ENCODE assay signal across 8 cellular contexts in genomic region chr6:85642774-85643529, GRCh38. TPM values are rescaled to one million over a fixed set of nuclear protein-coding genes. Genes with fewer than 3 reads are reported as not detected.
A peak's percentile ranks its signal among the peaks of the same experiment; 100 is the strongest.
DNase-seq lines count a peak whose midpoint lies in the region; ATAC-seq, FAIRE-seq and TF ChIP-seq lines count a peak whose summit lies in the region.

Gene SYNCRIP, minus strand, starts transcription at chr6:85642886. Its CDS starts 1,447 bp downstream, at chr6:85641439.

- H3K23ac ChIP-seq in IMR-90 (ENCODE audit: low read depth, low read length): peak within 1 kb of the TSS; percentile 100

- H3K4ac ChIP-seq in IMR-90 (ENCODE audit: low read depth, low read length): peak within 1 kb of the TSS; percentile 100

- H3K9ac ChIP-seq in IMR-90 (ENCODE audit: low read depth, low read length) (peak within 1 kb of the TSS; percentile 98), endothelial cell of umbilical vein (replicated peaks; ENCODE audit: extremely low read depth, insufficient read depth, low read length) (peak within 1 kb of the TSS; percentile 99)

- H2BK120ac ChIP-seq in IMR-90 (ENCODE audit: low read depth, low read length): peak within 1 kb of the TSS; percentile 81

- peak within 1 kb of the TSS; percentile 94 for H3K18ac ChIP-seq in IMR-90 (ENCODE audit: low read depth, low read length)

- H3K27me3 ChIP-seq in IMR-90 (ENCODE audit: control insufficient read depth, insufficient read depth, low read length) (no peaks in the 10 kb centered on the region), endothelial cell of umbilical vein (ENCODE audit: control insufficient read depth in 2 of 2, insufficient read depth in 2 of 2, low read length in 2 of 2) (no peaks in the 10 kb centered on the region)

- BruUV-seq in IMR-90 (replicated peaks; lab: Mats Ljungman, UMichigan): no TSS peak
- BruUV-seq in OCI-LY7 (replicated peaks; lab: Mats Ljungman, UMichigan): no TSS peak
- no TSS peak for BruUV-seq in endothelial cell of umbilical vein (replicated peaks; lab: Mats Ljungman, UMichigan)

- in situ Hi-C loops in IMR-90 (cut with MboI; ENCODE audit: low sequenced_read_pairs): loop anchor here (5.0 kb wide), 1 partner anchor 34 kb away; no protein-coding TSS in a partner anchor

- intact Hi-C loops in IMR-90 (cut with micrococcal nuclease): loop anchor here (1.0 to 5.0 kb wide), 3 partner anchors 35 to 191 kb away; partner anchors contain the start of gene NT5E
- intact Hi-C loops in OCI-LY7 (cut with micrococcal nuclease; ENCODE audit: unreplicated experiment): loop anchor here (1.0 kb wide), 2 partner anchors 35 to 49 kb away; no protein-coding TSS in a partner anchor
- intact Hi-C loops in endothelial cell of umbilical vein (cut with micrococcal nuclease): loop anchor here (1.0 to 5.0 kb wide), 6 partner anchors 35 to 881 kb away; partner anchors contain the start of genes SNX14 and TBX18

- POLR2A ChIA-PET in IMR-90 (lab: Charles Lee; ENCODE audit: unreplicated experiment) (interaction anchor here (0.6 to 1.6 kb wide), 6 partner anchors 30 to 1516 kb away, joined by 3 to 21 read pairs (median 6); no protein-coding TSS in a partner anchor), OCI-LY7 (lab: Charles Lee) (interaction anchor here (0.6 to 12.7 kb wide), 20 partner anchors 11 to 1244 kb away, joined by 3 to 362 read pairs (median 4); partner anchors contain the start of gene SNX14), endothelial cell of umbilical vein (lab: Charles Lee) (interaction anchor here (0.6 to 10.4 kb wide), 13 partner anchors 9 to 223 kb away, joined by 3 to 372 read pairs (median 4); partner anchors contain the start of gene SNX14)

- H3K9me3 ChIP-seq in IMR-90 (ENCODE audit: control insufficient read depth, insufficient read depth, low read length): no peaks in the 10 kb centered on the region
- H3K9me3 ChIP-seq in OCI-LY7 (ENCODE audit: low read length): peaks cover 9% of the 10 kb centered on the region; the same call in 1 of the 2 replicates
- H3K9me3 ChIP-seq in endothelial cell of umbilical vein (replicated peaks; ENCODE audit: control insufficient read depth, insufficient read depth, low read length): no peaks in the 10 kb centered on the region

- 0% methylated on average over 7 of the region's 76 CpGs; no CpG with 5 or more reads in 1 of the 2 experiments for WGBS in IMR-90 (ENCODE audit: extremely low coverage in 2 of 2, insufficient read length in 1 of 2), 2 experiments

- H3K36me3 ChIP-seq in IMR-90 (ENCODE audit: control insufficient read depth, insufficient read depth, low read length) (peaks cover 8% of the 10 kb centered on the region), OCI-LY7 (ENCODE audit: insufficient read depth, low read length) (peaks cover 49% of the 10 kb centered on the region), endothelial cell of umbilical vein (ENCODE audit: control insufficient read depth in 2 of 2, extremely low read depth in 1 of 2, insufficient read depth in 2 of 2, low read length in 2 of 2) (peaks cover 5 to 11% of the 10 kb centered on the region in 2 experiments)

- H3K4me1 ChIP-seq in IMR-90 (ENCODE audit: control insufficient read depth, insufficient read depth, low read length): peaks cover 4% of the 10 kb centered on the region; the same call in 1 of the 2 replicates
- H3K4me1 ChIP-seq in OCI-LY7 (ENCODE audit: insufficient read depth, low read length, poor library complexity, severe bottlenecking): peaks cover 42% of the 10 kb centered on the region
- peaks cover 27% of the 10 kb centered on the region for H3K4me1 ChIP-seq in endothelial cell of umbilical vein (ENCODE audit: control insufficient read depth, extremely low read depth, insufficient read depth, low read length)

- peak within 1 kb of the TSS; percentile 100 for H4K91ac ChIP-seq in IMR-90 (ENCODE audit: insufficient read depth, low read depth, low read length)

- H2AK5ac ChIP-seq in IMR-90 (ENCODE audit: low read depth, low read length): peak within 1 kb of the TSS; percentile 99

- H3K14ac ChIP-seq in IMR-90 (replicated peaks; ENCODE audit: low read depth, low read length): peak within 1 kb of the TSS; percentile 100

- CTCF ChIA-PET in IMR-90 (lab: Yijun Ruan, JAX) (interaction anchor here (0.7 kb wide), 1 partner anchor 9 kb away, joined by 3 read pairs; no protein-coding TSS in a partner anchor), OCI-LY7 (lab: Charles Lee; ENCODE audit: unreplicated experiment) (no interaction called here), endothelial cell of umbilical vein (lab: Charles Lee) (interaction anchor here (1.9 to 9.2 kb wide), 2 partner anchors 27 to 33 kb away, joined by 8 to 78 read pairs; no protein-coding TSS in a partner anchor)

- H4K5ac ChIP-seq in IMR-90 (ENCODE audit: low read depth, low read length): peak within 1 kb of the TSS; percentile 95

- FAIRE-seq in endothelial cell of umbilical vein (lab: Jason Lieb, UNC): peak; percentile 79

- no peak for TF ChIP-seq CTCF in IMR-90 (conservative IDR thresholded peaks at IDR 0.05; ENCODE audit: low read depth, low read length)
- no peak for TF ChIP-seq CTCF in OCI-LY7 (conservative IDR thresholded peaks at IDR 0.05; ENCODE audit: low read length)
- no peak for TF ChIP-seq CTCF in endothelial cell of umbilical vein (IDR thresholded peaks at IDR 0.05; ENCODE audit: extremely low read depth in 1 of 2, insufficient read depth in 1 of 2, low read depth in 1 of 2, low read length in 2 of 2)

- H3K27ac ChIP-seq in IMR-90 (ENCODE audit: insufficient read depth, low read length): peak within 1 kb of the TSS; percentile 98
- H3K27ac ChIP-seq in OCI-LY7 (ENCODE audit: low read depth, low read length, poor library complexity, severe bottlenecking): peak within 1 kb of the TSS; percentile 90
- H3K27ac ChIP-seq in endothelial cell of umbilical vein (ENCODE audit: insufficient read depth, low read depth, low read length): peak within 1 kb of the TSS; percentile 100

- H3K56ac ChIP-seq in IMR-90 (ENCODE audit: extremely low read depth, insufficient read depth, low read length): peak within 1 kb of the TSS; percentile 95

- peak within 1 kb of the TSS; percentile 99 for H2BK5ac ChIP-seq in IMR-90 (ENCODE audit: low read depth, low read length, poor library complexity, severe bottlenecking)

- no peak for TF ChIP-seq RAD21 in IMR-90 (IDR thresholded peaks at IDR 0.05; ENCODE audit: low read length)

- peak; percentile 67 for ATAC-seq in GM21529 (IDR thresholded peaks at IDR 0.05; ENCODE audit: unreplicated experiment)
- ATAC-seq in IMR-90 (ENCODE audit: low read depth): peak; percentile 87

- peaks cover 4% of the 10 kb centered on the region; the same call in 1 of the 2 replicates for H3K9me1 ChIP-seq in IMR-90 (ENCODE audit: insufficient read depth, low read length)
- H3K9me1 ChIP-seq in endothelial cell of umbilical vein (replicated peaks; ENCODE audit: control insufficient read depth, extremely low read depth, insufficient read depth, low read length): no peaks in the 10 kb centered on the region

- H2BK20ac ChIP-seq in IMR-90 (ENCODE audit: low read depth, low read length): no peak within 1 kb of the TSS

- dilution Hi-C loops in IMR-90 (cut with HindIII; ENCODE audit: low sequenced_read_pairs, unreplicated experiment): no loop called here
- dilution Hi-C loops in endothelial cell of umbilical vein (cut with MboI; ENCODE audit: extremely low pct_ligation_motif_present, low sequenced_read_pairs): no loop called here

- H2AFZ ChIP-seq in IMR-90 (replicated peaks; ENCODE audit: low read length, poor library complexity) (peak within 1 kb of the TSS; percentile 98), OCI-LY7 (ENCODE audit: low read length) (peak within 1 kb of the TSS; percentile 42; the same call in 1 of the 2 replicates), endothelial cell of umbilical vein (ENCODE audit: low read depth, low read length) (peak within 1 kb of the TSS; percentile 85)

- H3K4me3 ChIP-seq in IMR-90 (ENCODE audit: insufficient read depth, low read depth, low read length): peak within 1 kb of the TSS; percentile 95
- H3K4me3 ChIP-seq in OCI-LY7 (ENCODE audit: low read depth, low read length, poor library complexity, severe bottlenecking): peak within 1 kb of the TSS; percentile 93
- H3K4me3 ChIP-seq in endothelial cell of umbilical vein (replicated peaks in 1 of 3; ENCODE audit: insufficient read depth in 1 of 3, low read depth in 1 of 3, low read length in 3 of 3): peak within 1 kb of the TSS; percentile 87 to 91 (median 90)

- H4K20me1 ChIP-seq in IMR-90 (ENCODE audit: insufficient read depth, low read length) (peaks cover 46% of the 10 kb centered on the region), OCI-LY7 (ENCODE audit: insufficient read depth, low read length) (peaks cover 36% of the 10 kb centered on the region), endothelial cell of umbilical vein (replicated peaks; ENCODE audit: control insufficient read depth, extremely low read depth, insufficient read depth, low read length) (peaks cover 5% of the 10 kb centered on the region)

- 0 out of 3 replicates have a peak within 1 kb of the TSS, but pooled peaks have one; percentile 9 for H2BK15ac ChIP-seq in IMR-90 (ENCODE audit: low read depth, low read length)

- DNase-seq in DMS114 treated with DMSO at 0.1 percent for 48 hours (lab: John Stamatoyannopoulos, UW; ENCODE audit: unreplicated experiment) (peak; percentile 90), IMR-90 (peak; percentile 97), OCI-LY7 (ENCODE audit: low spot score) (peak; percentile 98), activated T-cell treated with anti-CD3 and anti-CD28 coated beads for 1 hour (ENCODE audit: low read depth) (peak; percentile 97), endothelial cell of umbilical vein (ENCODE audit: low read depth, low spot score) (peak; percentile 99), middle frontal gyrus (ENCODE audit: extremely low spot score, low spot score) (peak; percentile 96)
- DNase-seq in stimulated activated CD8-positive, alpha-beta memory T cell treated with anti-CD3 and anti-CD28 coated beads, Interleukin-2, amount 100 ng/mL, for 1 hour (ENCODE audit: low read depth in 2 of 2): peak; percentile 95 to 98

- peaks cover 6 to 13% of the 10 kb centered on the region in 2 experiments; a peak in 3 of 4 replicates for H3K79me1 ChIP-seq in IMR-90 (ENCODE audit: low read depth in 1 of 2, low read length in 2 of 2)

- H3K9me2 ChIP-seq in OCI-LY7 (ENCODE audit: insufficient read depth, low read length): no peaks in the 10 kb centered on the region

- H2AK9ac ChIP-seq in IMR-90 (replicated peaks; ENCODE audit: low read depth, low read length, poor library complexity): peak within 1 kb of the TSS; percentile 100

- H3K79me2 ChIP-seq in OCI-LY7 (ENCODE audit: insufficient read depth, low read depth, low read length) (peaks cover 51% of the 10 kb centered on the region), endothelial cell of umbilical vein (ENCODE audit: control insufficient read depth, insufficient read depth, low read length) (peaks cover 48% of the 10 kb centered on the region)

- H4K8ac ChIP-seq in IMR-90 (ENCODE audit: low read depth in 2 of 2, low read length in 2 of 2): peak within 1 kb of the TSS; percentile 96 to 97

- TF ChIP-seq POLR2A in IMR-90 (IDR thresholded peaks at IDR 0.05; ENCODE audit: low read depth, low read length) (peak; percentile 93), endothelial cell of umbilical vein (IDR thresholded peaks at IDR 0.05; ENCODE audit: low read depth, low read length) (peak; percentile 97)

- peak within 1 kb of the TSS; percentile 90 for H3K4me2 ChIP-seq in IMR-90 (ENCODE audit: low read depth, low read length)
- H3K4me2 ChIP-seq in OCI-LY7 (ENCODE audit: low read length): peak within 1 kb of the TSS; percentile 87
- peak within 1 kb of the TSS; percentile 100 for H3K4me2 ChIP-seq in endothelial cell of umbilical vein (ENCODE audit: insufficient read depth, low read length)

RNA-seq across cellular contexts. Expression of gene SYNCRIP, which starts in this region (rescaled TPM):
- 59.3 and 120 TPM in 2 replicates for total RNA-seq in IMR-90 (2012; rRNA removed)
- 35.7 and 50.1 TPM in 2 replicates for polyA plus RNA-seq in IMR-90 (2012; rRNA removed)
- 5.8 and 7.5 TPM in 2 replicates for polyA plus RNA-seq in IMR-90 (2012; cell fraction: cytosol; rRNA removed)
- polyA plus RNA-seq in IMR-90 (2012; cell fraction: nucleus; rRNA removed; ENCODE audit: low replicate concordance): 4.5 and 21.9 TPM in 2 replicates
- total RNA-seq in OCI-LY7 (2014; rRNA removed; shearing (Covaris generic)): 73.5 and 80.9 TPM in 2 replicates
- 167 and 188 TPM in 2 replicates for total RNA-seq in OCI-LY7 (2022)
- total RNA-seq in endothelial cell of umbilical vein: 150 and 155 TPM in 2 replicates
- 6.8 and 16.3 TPM in 2 replicates for polyA plus RNA-seq in endothelial cell of umbilical vein
- polyA plus RNA-seq in endothelial cell of umbilical vein (2011; cell fraction: cytosol; rRNA removed): 23.8 and 31.4 TPM in 2 replicates
- polyA plus RNA-seq in endothelial cell of umbilical vein (2011; cell fraction: nucleus; rRNA removed): 26.4 and 36.2 TPM in 2 replicates
- 103 and 191 TPM in 2 replicates for polyA plus RNA-seq in endothelial cell of umbilical vein (2012)
- polyA minus RNA-seq in endothelial cell of umbilical vein: 21.4 and 21.9 TPM in 2 replicates
- 22.9 TPM for polyA minus RNA-seq in endothelial cell of umbilical vein (2011; cell fraction: cytosol; rRNA and poly(A)+ RNA removed)
- 44.2 and 46.1 TPM in 2 replicates for polyA minus RNA-seq in endothelial cell of umbilical vein (2011; cell fraction: nucleus; rRNA and poly(A)+ RNA removed)

Comparison
In these comparisons a context has a peak if more than half of its experiments do, and no peak if none do; other contexts are left out.
1. Peak in every context shown above with its lines: DNase-seq, ATAC-seq, H3K4me3 ChIP-seq and H3K27ac ChIP-seq.
2. H2AFZ ChIP-seq: peak in every context shown above with its lines; median percentile 98 in IMR-90; 85 in endothelial cell of umbilical vein; 42 in OCI-LY7.